Comparison of ENCODE assay signal across 1 cellular context in genomic region chr6:15996030-15996429, GRCh38.
TF ChIP-seq lines count a peak whose summit lies in the region.

No MANE protein-coding gene starts in this region.

TF ChIP-seq in K562, 482 proteins besides CTCF, POLR2A, EP300 and RAD21 (continued from another document and continues in another):
- TF ChIP-seq STAT6 (CRISPR knock-in tag; IDR thresholded peaks at IDR 0.05), result no peak
- no peak for TF ChIP-seq TARDBP (IDR thresholded peaks at IDR 0.05)
- TF ChIP-seq RB1 (IDR thresholded peaks at IDR 0.05; ENCODE audit: low read depth), result peak; percentile 21; the same call in 1 of the 2 replicates
- no peak for TF ChIP-seq ATF6 (CRISPR knock-in tag; IDR thresholded peaks at IDR 0.05)
- TF ChIP-seq ZNF57 (CRISPR knock-in tag; IDR thresholded peaks at IDR 0.05), result no peak
- TF ChIP-seq NELFE (IDR thresholded peaks at IDR 0.05; ENCODE audit: insufficient read depth, insufficient read length), result no peak
- TF ChIP-seq DNMT1 (IDR thresholded peaks at IDR 0.05), result no peak
- TF ChIP-seq TBP (optimal IDR thresholded peaks at IDR 0.05; ENCODE audit: low read depth, low read length), result no peak
- no peak for TF ChIP-seq TFAP4 (CRISPR knock-in tag; IDR thresholded peaks at IDR 0.05; ENCODE audit: borderline replicate concordance)
- no peak for TF ChIP-seq ZNF174 (CRISPR knock-in tag; IDR thresholded peaks at IDR 0.05)
- TF ChIP-seq MBD2 (IDR thresholded peaks at IDR 0.05; ENCODE audit: borderline replicate concordance, low read depth), result no peak
- TF ChIP-seq E2F5 (CRISPR knock-in tag; IDR thresholded peaks at IDR 0.05), result no peak
- TF ChIP-seq TBL1XR1 (IDR thresholded peaks at IDR 0.05; ENCODE audit: low read length in 2 of 2), result 0 out of 4 replicates have a peak, but pooled peaks of 1 of the 2 experiments have one; percentile 25
- TF ChIP-seq MITF (IDR thresholded peaks at IDR 0.05), result no peak
- no peak for TF ChIP-seq FOXM1 (IDR thresholded peaks at IDR 0.05; ENCODE audit: low read depth)
- TF ChIP-seq FOXM1 (CRISPR knock-in tag; IDR thresholded peaks at IDR 0.05; ENCODE audit: low read depth), result no peak
- TF ChIP-seq C11orf30 (IDR thresholded peaks at IDR 0.05; ENCODE audit: low read depth), result peak; percentile 24; the same call in 1 of the 2 replicates
- TF ChIP-seq TFE3 (CRISPR knock-in tag; IDR thresholded peaks at IDR 0.05), result no peak
- no peak for TF ChIP-seq LARP7 (IDR thresholded peaks at IDR 0.05)
- no peak for TF ChIP-seq SMARCC2 (IDR thresholded peaks at IDR 0.05; ENCODE audit: low read depth)
- TF ChIP-seq ZNF695 (CRISPR knock-in tag; IDR thresholded peaks at IDR 0.05), result no peak
- no peak for TF ChIP-seq SOX6 (IDR thresholded peaks at IDR 0.05)
- TF ChIP-seq NFATC3 (IDR thresholded peaks at IDR 0.05), result no peak
- TF ChIP-seq ZNF280B (CRISPR knock-in tag; IDR thresholded peaks at IDR 0.05), result no peak
- TF ChIP-seq STAT5B (CRISPR knock-in tag; IDR thresholded peaks at IDR 0.05), result no peak
- no peak for TF ChIP-seq ZNF589 (CRISPR knock-in tag; IDR thresholded peaks at IDR 0.05; ENCODE audit: low read depth)
- TF ChIP-seq ZNF592 (IDR thresholded peaks at IDR 0.05), result no peak; the same call in 1 of the 2 replicates
- no peak for TF ChIP-seq E4F1 (CRISPR knock-in tag; IDR thresholded peaks at IDR 0.05; ENCODE audit: borderline replicate concordance)
- no peak for TF ChIP-seq ZNF282 (CRISPR knock-in tag; IDR thresholded peaks at IDR 0.05)
- peak; percentile 53 for TF ChIP-seq ZNF316 (IDR thresholded peaks at IDR 0.05)
- 0 out of 2 replicates have a peak, but pooled peaks have one; percentile 43 for TF ChIP-seq GATAD2A (IDR thresholded peaks at IDR 0.05)
- no peak for TF ChIP-seq RBM17 (IDR thresholded peaks at IDR 0.05; ENCODE audit: borderline replicate concordance, low read depth, low read length)
- TF ChIP-seq THRA (IDR thresholded peaks at IDR 0.05), result no peak
- no peak for TF ChIP-seq ID3 (CRISPR knock-in tag; IDR thresholded peaks at IDR 0.05)
- no peak for TF ChIP-seq ID3 (tag; IDR thresholded peaks at IDR 0.05)
- no peak for TF ChIP-seq FOXK1 (CRISPR knock-in tag; IDR thresholded peaks at IDR 0.05; ENCODE audit: borderline replicate concordance)
- TF ChIP-seq ARID1B (IDR thresholded peaks at IDR 0.05), result peak; percentile 53; the same call in 1 of the 2 replicates
